21 cellular contexts compared by ENCODE assay signal in the genomic region with DNA sequence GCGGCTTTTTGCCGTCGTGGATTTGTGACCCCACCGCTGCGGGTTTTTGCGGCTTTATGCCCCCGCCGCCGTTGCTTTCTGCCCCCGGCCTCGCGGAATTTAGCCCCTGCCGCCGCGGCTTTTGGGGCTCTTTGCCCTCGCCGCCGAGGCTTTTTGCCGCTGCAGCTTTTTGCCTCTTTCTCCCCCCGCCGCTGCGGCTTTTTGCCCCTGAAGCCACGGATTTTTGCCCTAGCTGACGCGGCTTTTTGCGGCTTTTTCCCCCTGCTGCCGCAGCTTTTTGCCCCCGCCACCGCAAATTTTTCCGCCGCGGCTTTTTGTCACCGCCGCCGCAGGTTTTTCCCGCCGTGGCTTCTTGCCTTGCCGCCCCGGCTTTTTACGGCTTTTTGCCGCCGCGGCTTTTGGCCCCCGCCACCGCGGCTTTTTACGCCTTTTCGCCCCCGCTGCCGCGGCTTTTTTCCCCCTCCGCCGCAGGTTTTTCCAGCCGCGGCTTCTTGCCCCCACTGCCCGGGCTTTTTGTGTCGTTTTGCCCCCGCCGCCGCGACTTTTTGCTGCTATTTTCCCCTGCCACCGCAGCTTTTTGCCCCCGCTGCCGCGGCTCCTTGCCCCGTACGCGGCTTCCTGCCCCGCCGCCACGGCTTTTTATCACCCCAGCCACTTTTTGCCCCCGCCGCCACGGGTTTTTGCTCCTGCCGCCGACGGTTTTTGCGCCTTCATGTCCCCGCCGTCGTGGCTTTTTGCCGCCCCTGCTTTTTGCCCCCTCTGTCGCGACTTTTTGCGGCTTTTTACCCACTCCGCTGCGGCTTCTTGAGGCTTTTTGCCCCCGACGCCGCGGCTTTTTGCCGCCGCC.
"Had no signal": no experiment of that assay in that cellular context is flagged by ENCODE, and none has a peak within 500 bp of the region (broad histone marks: within the 10 kb centered on the region; RNA-seq: fewer than 3 reads in every experiment).

No MANE protein-coding gene starts in this region.

- H3K27ac Mint-ChIP-seq: dendritic cell treated with granulocyte-macrophage colony-stimulating factor and Interleukin-4, amounts not matched to agents 40 ng/mL and 50 ng/mL, for 4 days; effector memory CD8-positive, alpha-beta T cell had no signal

- H3K27me3 ChIP-seq: esophagus squamous epithelium, neutrophil, right atrium auricular region, stomach, transverse colon had no signal

- H3K27ac ChIP-seq: esophagus squamous epithelium, gastroesophageal sphincter, neutrophil, right atrium auricular region, stomach, thoracic aorta, transverse colon had no signal

- H3K4me3 Mint-ChIP-seq: dendritic cell treated with granulocyte-macrophage colony-stimulating factor and Interleukin-4, amounts not matched to agents 40 ng/mL and 50 ng/mL, for 4 days; effector memory CD8-positive, alpha-beta T cell; naive thymus-derived CD8-positive, alpha-beta T cell had no signal

- H3K27me3 Mint-ChIP-seq: dendritic cell treated with granulocyte-macrophage colony-stimulating factor and Interleukin-4, amounts not matched to agents 40 ng/mL and 50 ng/mL, for 4 days; effector memory CD8-positive, alpha-beta T cell; naive thymus-derived CD8-positive, alpha-beta T cell had no signal

- H3K4me1 ChIP-seq: esophagus squamous epithelium, gastroesophageal sphincter, right atrium auricular region, stomach, transverse colon had no signal

- ATAC-seq: effector memory CD8-positive, alpha-beta T cell; gastroesophageal sphincter; left colon; mucosa of descending colon; naive thymus-derived CD8-positive, alpha-beta T cell had no signal

- H3K36me3 ChIP-seq: esophagus squamous epithelium, gastroesophageal sphincter, neutrophil, right atrium auricular region, stomach, thoracic aorta, transverse colon had no signal

- H3K4me1 Mint-ChIP-seq: naive thymus-derived CD8-positive, alpha-beta T cell had no signal

- DNase-seq: cerebellar nuclear complex; effector memory CD8-positive, alpha-beta T cell; esophagus squamous epithelium; foreskin fibroblast; glutamatergic neuron; left colon; mammary epithelial cell; stimulated activated CD4-positive, alpha-beta T cell treated with anti-CD3 and anti-CD28 coated beads, Interleukin-15, amount 100 ng/mL, for 24 hours; stimulated activated CD4-positive, alpha-beta T cell treated with anti-CD3 and anti-CD28 coated beads, Interleukin-1b, Interleukin-23, amount 100 ng/mL, for 48 hours; stimulated activated naive CD4-positive, alpha-beta T cell; stomach; transverse colon had no signal

- FAIRE-seq: colon, keratinocyte had no signal

- H3K4me3 ChIP-seq: esophagus squamous epithelium, gastroesophageal sphincter, mucosa of descending colon, right atrium auricular region, stomach, thoracic aorta, transverse colon had no signal

- H3K9me3 ChIP-seq: right atrium auricular region, thoracic aorta had no signal
